ENCODE assay signal across 1 cellular context in the genomic region with DNA sequence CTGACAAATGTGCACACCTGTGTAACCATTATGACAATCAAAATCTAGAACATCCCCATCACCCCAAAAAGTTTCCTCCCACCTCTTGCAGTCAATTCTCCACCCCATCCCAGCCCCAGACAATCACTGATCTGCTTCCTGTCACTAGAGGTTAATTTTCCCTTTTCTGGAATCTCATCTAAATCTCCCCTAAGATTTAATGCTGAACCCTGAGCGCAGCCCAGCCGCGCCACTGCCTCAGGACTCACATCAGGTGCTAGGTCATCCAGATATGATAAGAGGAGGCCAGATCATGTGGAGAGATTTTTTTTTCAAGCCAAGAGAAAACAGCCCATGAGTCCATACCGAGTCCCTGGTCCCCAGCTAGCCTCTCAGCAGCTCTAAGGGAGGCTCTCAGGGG.
TF ChIP-seq lines count a peak whose summit lies in the region.

No MANE protein-coding gene starts in this region.

TF ChIP-seq in HEK293, 187 proteins besides CTCF, POLR2A, EP300 and RAD21 (continued from another document):
- TF ChIP-seq ZEB2 (tag by site-specific recombination; IDR thresholded peaks at IDR 0.05), result no peak
- no peak for TF ChIP-seq ZNF623 (tag by site-specific recombination; IDR thresholded peaks at IDR 0.05)
- no peak for TF ChIP-seq KLF16 (tag by site-specific recombination; IDR thresholded peaks at IDR 0.05)
- TF ChIP-seq, protein P1, sequence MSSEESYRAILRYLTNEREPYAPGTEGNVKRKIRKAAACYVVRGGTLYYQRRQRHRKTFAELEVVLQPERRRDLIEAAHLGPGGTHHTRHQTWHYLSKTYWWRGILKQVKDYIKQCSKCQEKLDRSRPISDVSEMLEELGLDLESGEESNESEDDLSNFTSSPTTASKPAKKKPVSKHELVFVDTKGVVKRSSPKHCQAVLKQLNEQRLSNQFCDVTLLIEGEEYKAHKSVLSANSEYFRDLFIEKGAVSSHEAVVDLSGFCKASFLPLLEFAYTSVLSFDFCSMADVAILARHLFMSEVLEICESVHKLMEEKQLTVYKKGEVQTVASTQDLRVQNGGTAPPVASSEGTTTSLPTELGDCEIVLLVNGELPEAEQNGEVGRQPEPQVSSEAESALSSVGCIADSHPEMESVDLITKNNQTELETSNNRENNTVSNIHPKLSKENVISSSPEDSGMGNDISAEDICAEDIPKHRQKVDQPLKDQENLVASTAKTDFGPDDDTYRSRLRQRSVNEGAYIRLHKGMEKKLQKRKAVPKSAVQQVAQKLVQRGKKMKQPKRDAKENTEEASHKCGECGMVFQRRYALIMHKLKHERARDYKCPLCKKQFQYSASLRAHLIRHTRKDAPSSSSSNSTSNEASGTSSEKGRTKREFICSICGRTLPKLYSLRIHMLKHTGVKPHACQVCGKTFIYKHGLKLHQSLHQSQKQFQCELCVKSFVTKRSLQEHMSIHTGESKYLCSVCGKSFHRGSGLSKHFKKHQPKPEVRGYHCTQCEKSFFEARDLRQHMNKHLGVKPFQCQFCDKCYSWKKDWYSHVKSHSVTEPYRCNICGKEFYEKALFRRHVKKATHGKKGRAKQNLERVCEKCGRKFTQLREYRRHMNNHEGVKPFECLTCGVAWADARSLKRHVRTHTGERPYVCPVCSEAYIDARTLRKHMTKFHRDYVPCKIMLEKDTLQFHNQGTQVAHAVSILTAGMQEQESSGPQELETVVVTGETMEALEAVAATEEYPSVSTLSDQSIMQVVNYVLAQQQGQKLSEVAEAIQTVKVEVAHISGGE (tag by site-specific recombination; conservative IDR thresholded peaks at IDR 0.05; ENCODE audit: low read depth), result no peak
- no peak for TF ChIP-seq ZNF585B (tag by site-specific recombination; IDR thresholded peaks at IDR 0.05)
- no peak for TF ChIP-seq ZNF350 (tag by site-specific recombination; IDR thresholded peaks at IDR 0.05)
- no peak for TF ChIP-seq ZBTB7A (tag by site-specific recombination; IDR thresholded peaks at IDR 0.05; ENCODE audit: low read depth)
- TF ChIP-seq GLI2 (tag by site-specific recombination; IDR thresholded peaks at IDR 0.05; ENCODE audit: borderline replicate concordance, low read depth), result no peak
- no peak for TF ChIP-seq GLIS1 (tag by site-specific recombination; IDR thresholded peaks at IDR 0.05)
- TF ChIP-seq KLF10 (tag by site-specific recombination; IDR thresholded peaks at IDR 0.05), result no peak
- TF ChIP-seq ZIC2 (tag by site-specific recombination; IDR thresholded peaks at IDR 0.05), result no peak
- TF ChIP-seq, protein P2, sequence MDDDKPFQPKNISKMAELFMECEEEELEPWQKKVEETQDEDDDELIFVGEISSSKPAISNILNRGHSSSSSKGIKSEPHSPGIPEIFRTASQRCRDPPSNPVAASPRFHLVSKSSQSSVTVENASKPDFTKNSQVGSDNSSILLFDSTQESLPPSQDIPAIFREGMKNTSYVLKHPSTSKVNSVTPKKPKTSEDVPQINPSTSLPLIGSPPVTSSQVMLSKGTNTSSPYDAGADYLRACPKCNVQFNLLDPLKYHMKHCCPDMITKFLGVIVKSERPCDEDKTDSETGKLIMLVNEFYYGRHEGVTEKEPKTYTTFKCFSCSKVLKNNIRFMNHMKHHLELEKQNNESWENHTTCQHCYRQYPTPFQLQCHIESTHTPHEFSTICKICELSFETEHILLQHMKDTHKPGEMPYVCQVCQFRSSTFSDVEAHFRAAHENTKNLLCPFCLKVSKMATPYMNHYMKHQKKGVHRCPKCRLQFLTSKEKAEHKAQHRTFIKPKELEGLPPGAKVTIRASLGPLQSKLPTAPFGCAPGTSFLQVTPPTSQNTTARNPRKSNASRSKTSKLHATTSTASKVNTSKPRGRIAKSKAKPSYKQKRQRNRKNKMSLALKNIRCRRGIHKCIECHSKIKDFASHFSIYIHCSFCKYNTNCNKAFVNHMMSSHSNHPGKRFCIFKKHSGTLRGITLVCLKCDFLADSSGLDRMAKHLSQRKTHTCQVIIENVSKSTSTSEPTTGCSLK (tag by site-specific recombination; IDR thresholded peaks at IDR 0.05), result no peak
